Comparison of ENCODE assay signal across 16 cellular contexts in the genomic region with DNA sequence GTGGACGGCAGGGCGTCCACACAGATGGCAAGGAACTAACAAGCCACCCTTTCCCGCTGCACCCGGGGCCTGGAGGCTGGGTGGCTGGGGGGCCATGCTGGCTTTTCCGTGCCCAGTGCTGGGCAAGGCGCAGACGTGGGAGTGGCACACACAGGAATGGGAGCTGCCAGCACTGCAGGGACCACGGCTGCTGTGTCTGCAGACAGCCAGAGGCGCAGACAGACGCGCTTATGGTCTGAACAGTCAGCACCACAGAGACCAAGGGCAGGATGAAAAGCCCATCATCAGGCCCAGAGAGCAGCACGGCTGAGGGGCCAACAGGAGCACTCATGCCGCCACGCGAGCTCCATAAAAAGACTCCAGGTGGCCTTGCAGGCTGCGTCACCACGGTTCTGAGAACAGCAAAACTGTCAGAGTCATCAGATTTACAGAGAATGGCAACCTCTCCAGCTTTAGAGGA. TPM values are rescaled to one million over a fixed set of nuclear protein-coding genes. Genes with fewer than 3 reads are reported as not detected.
DNase-seq lines count a peak whose midpoint lies in the region; FAIRE-seq and TF ChIP-seq lines count a peak whose summit lies in the region.
"Had no signal": no experiment of that assay in that cellular context is flagged by ENCODE, and none has a peak within 500 bp of the region (broad histone marks: within the 10 kb centered on the region; RNA-seq: fewer than 3 reads in every experiment).

No MANE protein-coding gene starts in this region.

- H3K36me3 Mint-ChIP-seq in mesothelial cell of epicardium: peaks cover 19% of the 10 kb centered on the region
- no peaks in the 10 kb centered on the region for H3K36me3 Mint-ChIP-seq in HFFc6 (ENCODE audit: low read depth)

- H3K4me3 ChIP-seq in HEK293 (ENCODE audit: low read depth, low read length) (no peak overlapping the region), SJCRH30 (no peak overlapping the region), brain microvascular endothelial cell (ENCODE audit: low read depth, low read length) (no peak overlapping the region)
- H3K4me3 ChIP-seq: thyroid gland had no signal

- H3K27ac Mint-ChIP-seq in mesothelial cell of epicardium (no peak overlapping the region), HFFc6 (no peak overlapping the region)
- H3K27ac Mint-ChIP-seq: activated CD4-positive, alpha-beta T cell treated with anti-CD3 and anti-CD28 coated beads for 36 hours had no signal

- H3K27ac ChIP-seq in HEK293 (ENCODE audit: extremely low read depth, low read depth, low read length) (no peak overlapping the region), SJCRH30 (0 out of 2 replicates have a peak overlapping the region, but pooled peaks have one; percentile 49), brain microvascular endothelial cell (no peak overlapping the region)
- H3K27ac ChIP-seq: thyroid gland had no signal

- CTCF ChIA-PET in HEK293 (lab: Yijun Ruan, JAX): no interaction called here

- H3K36me3 ChIP-seq in HEK293 (ENCODE audit: control insufficient read depth in 2 of 2, insufficient read depth in 1 of 2, low read length in 2 of 2): peaks cover 0 to 65% of the 10 kb centered on the region in 2 experiments; a peak in 2 of 3 replicates
- H3K36me3 ChIP-seq in SJCRH30: peaks cover 2% of the 10 kb centered on the region; the same call in 1 of the 2 replicates
- H3K36me3 ChIP-seq in brain microvascular endothelial cell (replicated peaks): peaks cover 29% of the 10 kb centered on the region

- H3K4me3 Mint-ChIP-seq in mesothelial cell of epicardium (no peak overlapping the region), HFFc6 (no peak overlapping the region)
- H3K4me3 Mint-ChIP-seq: activated CD4-positive, alpha-beta T cell treated with anti-CD3 and anti-CD28 coated beads for 36 hours; CD8-positive, alpha-beta memory T cell had no signal

- DNase-seq in Ammon's horn (ENCODE audit: low spot score) (peak; percentile 50), SJCRH30 (no peak), GM10266 (ENCODE audit: extremely low spot score) (no peak), mesothelial cell of epicardium (ENCODE audit: low spot score in 2 of 2, unreplicated experiment in 2 of 2) (no peak), brain microvascular endothelial cell (no peak), HFFc6 (no peak)
- DNase-seq: activated CD4-positive, alpha-beta T cell treated with anti-CD3 and anti-CD28 coated beads for 36 hours; effector CD8-positive, alpha-beta T cell; glutamatergic neuron; left ventricle myocardium superior; NCI-H345; nucleus accumbens; thyroid gland had no signal

- H3K4me1 Mint-ChIP-seq in mesothelial cell of epicardium (no peaks in the 10 kb centered on the region), HFFc6 (ENCODE audit: low read depth) (no peaks in the 10 kb centered on the region)

- H3K27me3 Mint-ChIP-seq in mesothelial cell of epicardium (ENCODE audit: low read depth) (no peaks in the 10 kb centered on the region), HFFc6 (ENCODE audit: insufficient read depth) (no peaks in the 10 kb centered on the region; the same call in 1 of the 2 replicates)
- H3K27me3 Mint-ChIP-seq: activated CD4-positive, alpha-beta T cell treated with anti-CD3 and anti-CD28 coated beads for 36 hours; CD8-positive, alpha-beta memory T cell had no signal

- H3K27me3 ChIP-seq in SJCRH30 (no peaks in the 10 kb centered on the region), brain microvascular endothelial cell (replicated peaks) (no peaks in the 10 kb centered on the region)
- H3K27me3 ChIP-seq: thyroid gland had no signal

- H3K9me3 Mint-ChIP-seq in mesothelial cell of epicardium: no peaks in the 10 kb centered on the region
- no peaks in the 10 kb centered on the region for H3K9me3 Mint-ChIP-seq in HFFc6
- H3K9me3 Mint-ChIP-seq: CD8-positive, alpha-beta memory T cell had no signal

- peak; percentile 84 for FAIRE-seq in islet of Langerhans (lab: Jason Lieb, UNC)

- in situ Hi-C loops in brain microvascular endothelial cell (cut with HindIII; ENCODE audit: low pct_ligation_motif_present, low sequenced_read_pairs): no loop called here

- H3K4me1 ChIP-seq in HEK293 (ENCODE audit: control insufficient read depth, insufficient read depth, low read length): no peaks in the 10 kb centered on the region
- peaks cover 9% of the 10 kb centered on the region for H3K4me1 ChIP-seq in SJCRH30
- H3K4me1 ChIP-seq: thyroid gland had no signal

- no peak for TF ChIP-seq CTCF in HEK293 (tag by site-specific recombination; IDR thresholded peaks at IDR 0.05)
- no peak for TF ChIP-seq CTCF in GM10266 (IDR thresholded peaks at IDR 0.05; ENCODE audit: control insufficient read depth, insufficient read depth, low read depth, missing control alignments)
- TF ChIP-seq CTCF in mesothelial cell of epicardium (IDR thresholded peaks at IDR 0.05; ENCODE audit: unreplicated experiment): no peak
- no peak for TF ChIP-seq CTCF in brain microvascular endothelial cell (IDR thresholded peaks at IDR 0.05; ENCODE audit: low read depth, low read length, missing control alignments)
- no peak for TF ChIP-seq CTCF in HFFc6 (IDR thresholded peaks at IDR 0.05)

- POLR2A ChIA-PET in HEK293 (lab: Yijun Ruan, JAX): interaction anchor here (1.1 kb wide), 1 partner anchor 46 kb away, joined by 5 read pairs; a partner anchor contains a TSS

- H3K9me3 ChIP-seq in HEK293 (ENCODE audit: control insufficient read depth, insufficient read depth, low read depth, low read length) (no peaks in the 10 kb centered on the region), SJCRH30 (replicated peaks) (no peaks in the 10 kb centered on the region)
- H3K9me3 ChIP-seq: thyroid gland had no signal

TF ChIP-seq in HEK293, 187 proteins besides CTCF, POLR2A, EP300 and RAD21 (continues in another document):
- TF ChIP-seq ZNF2 (tag by site-specific recombination; IDR thresholded peaks at IDR 0.05) (0 out of 2 replicates have a peak, but pooled peaks have one; percentile 23), OSR2 (tag by site-specific recombination; IDR thresholded peaks at IDR 0.05) (peak; percentile 80), ZNF610 (tag by site-specific recombination; IDR thresholded peaks at IDR 0.05; ENCODE audit: borderline replicate concordance) (no peak), SP7 (tag by site-specific recombination; IDR thresholded peaks at IDR 0.05) (peak; percentile 62), ZNF426 (tag by site-specific recombination; IDR thresholded peaks at IDR 0.05) (no peak), ZNF514 (tag by site-specific recombination; IDR thresholded peaks at IDR 0.05) (no peak), ZNF626 (tag by site-specific recombination; IDR thresholded peaks at IDR 0.05) (no peak), ZNF292 (tag by site-specific recombination; IDR thresholded peaks at IDR 0.05; ENCODE audit: borderline replicate concordance, low read depth) (no peak), ZNF48 (tag by site-specific recombination; IDR thresholded peaks at IDR 0.05) (no peak), ZFP3 (tag by site-specific recombination; IDR thresholded peaks at IDR 0.05; ENCODE audit: low read depth) (no peak), ZNF121 (tag by site-specific recombination; IDR thresholded peaks at IDR 0.05) (no peak), MYNN (tag by site-specific recombination; IDR thresholded peaks at IDR 0.05; ENCODE audit: borderline replicate concordance) (no peak), ZNF529 (tag by site-specific recombination; IDR thresholded peaks at IDR 0.05; ENCODE audit: insufficient replicate concordance) (no peak)
- TF ChIP-seq, protein P1, sequence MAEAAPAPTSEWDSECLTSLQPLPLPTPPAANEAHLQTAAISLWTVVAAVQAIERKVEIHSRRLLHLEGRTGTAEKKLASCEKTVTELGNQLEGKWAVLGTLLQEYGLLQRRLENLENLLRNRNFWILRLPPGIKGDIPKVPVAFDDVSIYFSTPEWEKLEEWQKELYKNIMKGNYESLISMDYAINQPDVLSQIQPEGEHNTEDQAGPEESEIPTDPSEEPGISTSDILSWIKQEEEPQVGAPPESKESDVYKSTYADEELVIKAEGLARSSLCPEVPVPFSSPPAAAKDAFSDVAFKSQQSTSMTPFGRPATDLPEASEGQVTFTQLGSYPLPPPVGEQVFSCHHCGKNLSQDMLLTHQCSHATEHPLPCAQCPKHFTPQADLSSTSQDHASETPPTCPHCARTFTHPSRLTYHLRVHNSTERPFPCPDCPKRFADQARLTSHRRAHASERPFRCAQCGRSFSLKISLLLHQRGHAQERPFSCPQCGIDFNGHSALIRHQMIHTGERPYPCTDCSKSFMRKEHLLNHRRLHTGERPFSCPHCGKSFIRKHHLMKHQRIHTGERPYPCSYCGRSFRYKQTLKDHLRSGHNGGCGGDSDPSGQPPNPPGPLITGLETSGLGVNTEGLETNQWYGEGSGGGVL (tag by site-specific recombination; IDR thresholded peaks at IDR 0.05): no peak

RNA-seq across cellular contexts. Expression of a gene that starts 24.0 kb away (rescaled TPM):
- 0.18 and 0.38 TPM in 2 replicates for total RNA-seq in SJCRH30 (2014; rRNA removed; shearing (Covaris generic))
- total RNA-seq in mesothelial cell of epicardium: 2.1 to 3.3 TPM (median 2.7 TPM) in 3 replicates
- not detected for total RNA-seq in HFFc6 (2021; fragmentation: NEBNext Ultra II Directional; extraction: Animal tissue kit (Norgen Biotek cat#: 25700))
- total RNA-seq: activated CD4-positive, alpha-beta T cell treated with anti-CD3 and anti-CD28 coated beads for 36 hours; CD8-positive, alpha-beta memory T cell had no signal

RNA-seq across cellular contexts. Expression of a gene that starts 26.6 kb away (rescaled TPM):
- total RNA-seq in SJCRH30 (2014; rRNA removed; shearing (Covaris generic)): not detected in 2 replicates
- 3.6 to 4.8 TPM (median 4.7 TPM) in 3 replicates for total RNA-seq in mesothelial cell of epicardium
- total RNA-seq in HFFc6 (2021; fragmentation: NEBNext Ultra II Directional; extraction: Animal tissue kit (Norgen Biotek cat#: 25700)): not detected
- total RNA-seq: activated CD4-positive, alpha-beta T cell treated with anti-CD3 and anti-CD28 coated beads for 36 hours; CD8-positive, alpha-beta memory T cell; thyroid gland had no signal

RNA-seq across cellular contexts. Expression of a gene that starts 31.2 kb away (rescaled TPM):
- not detected in 2 replicates for total RNA-seq in SJCRH30 (2014; rRNA removed; shearing (Covaris generic))
- total RNA-seq in mesothelial cell of epicardium: 3.4 to 4.0 TPM (median 3.5 TPM) in 3 replicates
- total RNA-seq in HFFc6 (2021; fragmentation: NEBNext Ultra II Directional; extraction: Animal tissue kit (Norgen Biotek cat#: 25700)): 1 to 10 TPM; 1.5 to 3.5 (median 2.3) TPM

RNA-seq across cellular contexts. Expression of a gene that starts 45.6 kb away (rescaled TPM):
- total RNA-seq in SJCRH30 (2014; rRNA removed; shearing (Covaris generic)): 20.9 and 21.1 TPM in 2 replicates
- total RNA-seq in mesothelial cell of epicardium: 31.1 to 34.0 TPM (median 33.2 TPM) in 3 replicates
- 10 to 100 TPM; 13.6 to 16.7 (median 14.7) TPM for total RNA-seq in HFFc6 (2021; fragmentation: NEBNext Ultra II Directional; extraction: Animal tissue kit (Norgen Biotek cat#: 25700))
